Comparison of ENCODE assay signal across 20 cellular contexts in the genomic region with DNA sequence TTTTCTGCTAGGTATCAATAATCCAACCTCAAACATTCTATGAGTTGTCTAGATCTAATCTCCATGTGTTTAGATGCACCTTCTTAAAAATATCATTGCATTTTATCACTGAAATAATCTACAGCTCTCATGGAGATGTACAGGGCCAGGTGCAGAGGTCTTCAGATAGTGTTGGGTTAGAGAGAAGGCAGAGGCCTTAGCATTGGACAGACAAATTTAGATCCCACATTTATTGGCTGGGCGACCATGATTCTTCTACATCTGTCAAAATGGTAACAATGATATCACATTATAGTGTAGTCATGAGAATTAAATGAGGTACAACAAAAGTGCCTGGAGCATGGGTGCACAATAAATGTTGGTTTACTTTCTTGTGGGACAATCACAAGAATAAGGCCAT. TPM values are rescaled to one million over a fixed set of nuclear protein-coding genes. Genes with fewer than 3 reads are reported as not detected.
DNase-seq lines count a peak whose midpoint lies in the region; ATAC-seq, FAIRE-seq and TF ChIP-seq lines count a peak whose summit lies in the region.
"Had no signal": no experiment of that assay in that cellular context is flagged by ENCODE, and none has a peak within 500 bp of the region (broad histone marks: within the 10 kb centered on the region; RNA-seq: fewer than 3 reads in every experiment).

No MANE protein-coding gene starts in this region.

- H3K23ac ChIP-seq in mesenchymal stem cell (ENCODE audit: low read length in 2 of 2) = no peak overlapping the region

- no peaks in the 10 kb centered on the region for H3K9me3 Mint-ChIP-seq in activated CD8-positive, alpha-beta memory T cell treated with anti-CD3 and anti-CD28 coated beads, Interleukin-2, amount 10 ng/mL, durations not matched to agents 7 days and 5 days (ENCODE audit: low read depth)
- H3K9me3 Mint-ChIP-seq in activated naive CD4-positive, alpha-beta T cell treated with anti-CD3 and anti-CD28 coated beads, Interleukin-2, amount 50 U/mL, for 72 hours = no peaks in the 10 kb centered on the region
- H3K9me3 Mint-ChIP-seq: IgD-negative memory B cell had no signal

- H3K27ac ChIP-seq in GM12878 (ENCODE audit: control insufficient read depth, insufficient read depth) = no peak overlapping the region
- H3K27ac ChIP-seq in mesenchymal stem cell (ENCODE audit: low read length, poor library complexity, severe bottlenecking) = no peak overlapping the region
- no peak overlapping the region for H3K27ac ChIP-seq in PC-9

- H3K4ac ChIP-seq in mesenchymal stem cell (ENCODE audit: low read depth in 1 of 2, low read length in 2 of 2) = no peak overlapping the region

- intact Hi-C loops in GM12878 (cut with micrococcal nuclease; ENCODE audit: unreplicated experiment) = no loop called here
- intact Hi-C loops in PC-9 (cut with micrococcal nuclease; ENCODE audit: unreplicated experiment) = no loop called here

- no peak overlapping the region for H3K27ac Mint-ChIP-seq in activated CD8-positive, alpha-beta memory T cell treated with anti-CD3 and anti-CD28 coated beads, Interleukin-2, amount 10 ng/mL, durations not matched to agents 7 days and 5 days
- no peak overlapping the region for H3K27ac Mint-ChIP-seq in activated naive CD4-positive, alpha-beta T cell treated with anti-CD3 and anti-CD28 coated beads, Interleukin-2, amount 50 U/mL, for 72 hours

- peaks cover 2% of the 10 kb centered on the region for H3K4me1 Mint-ChIP-seq in activated CD8-positive, alpha-beta memory T cell treated with anti-CD3 and anti-CD28 coated beads, Interleukin-2, amount 10 ng/mL, durations not matched to agents 7 days and 5 days

- no peak overlapping the region for H2BK5ac ChIP-seq in mesenchymal stem cell (ENCODE audit: low read depth, low read length, poor library complexity, severe bottlenecking)

- no peak overlapping the region for H4K8ac ChIP-seq in mesenchymal stem cell (ENCODE audit: low read length)

- RAD21 ChIA-PET in GM12878 (lab: Charles Lee; ENCODE audit: unreplicated experiment) = interaction anchor here (1.8 to 12.6 kb wide), 2 partner anchors 49 to 52 kb away, joined by 6 to 383 read pairs; no protein-coding TSS in a partner anchor

- no peak for TF ChIP-seq CTCF in GM12878 (IDR thresholded peaks at IDR 0.05 in 2 of 3, conservative IDR thresholded peaks at IDR 0.05 in 1 of 3; ENCODE audit: control insufficient read depth in 2 of 3, extremely low read depth in 1 of 3, insufficient read depth in 1 of 3, low read depth in 3 of 3, low read length in 3 of 3)
- TF ChIP-seq CTCF in PC-9 (conservative IDR thresholded peaks at IDR 0.05) = no peak

- in situ Hi-C loops in GM12878 (cut with MboI) = no loop called here

- no peak overlapping the region for H3K18ac ChIP-seq in mesenchymal stem cell (ENCODE audit: low read depth in 1 of 2, low read length in 2 of 2)

- no peak overlapping the region for H2AK5ac ChIP-seq in mesenchymal stem cell (ENCODE audit: low read length, severe bottlenecking)

- peak; percentile 31 for FAIRE-seq in GM12878 (lab: Jason Lieb, UNC)
- no peak for FAIRE-seq in frontal cortex (lab: Jason Lieb, UNC)
- FAIRE-seq: GM12891, GM18507, H54 had no signal

- H3K9ac ChIP-seq in GM12878 (ENCODE audit: control insufficient read depth, insufficient read depth, low read length) = no peak overlapping the region
- peak overlapping the region; percentile 94 for H3K9ac ChIP-seq in mesenchymal stem cell (ENCODE audit: low read length)

- no peak overlapping the region for H3K14ac ChIP-seq in mesenchymal stem cell (ENCODE audit: low read length in 2 of 2)

- H3K4me1 ChIP-seq in GM12878 (ENCODE audit: control insufficient read depth, insufficient read depth, low read length) (peaks cover 6% of the 10 kb centered on the region; the same call in 1 of the 2 replicates), mesenchymal stem cell (ENCODE audit: control insufficient read depth, insufficient read depth, low read depth, low read length) (peaks cover 30% of the 10 kb centered on the region), PC-9 (replicated peaks; ENCODE audit: insufficient read depth) (peaks cover 28% of the 10 kb centered on the region)

- H2BK15ac ChIP-seq in mesenchymal stem cell (ENCODE audit: low read depth, poor library complexity, severe bottlenecking) = no peak overlapping the region

- no peak overlapping the region for H3K4me2 ChIP-seq in GM12878 (ENCODE audit: control insufficient read depth, insufficient read depth)
- no peak overlapping the region for H3K4me2 ChIP-seq in mesenchymal stem cell (ENCODE audit: low read length, poor library complexity, severe bottlenecking)
- H3K4me2 ChIP-seq in PC-9 = no peak overlapping the region

- POLR2A ChIA-PET in GM12878 (lab: Charles Lee) (no interaction called here), PC-9 (lab: Charles Lee; ENCODE audit: unreplicated experiment) (no interaction called here)

- peaks cover 15% of the 10 kb centered on the region for H3K79me1 ChIP-seq in mesenchymal stem cell (replicated peaks; ENCODE audit: low read length, poor library complexity, severe bottlenecking)

- H3K27me3 Mint-ChIP-seq in activated CD8-positive, alpha-beta memory T cell treated with anti-CD3 and anti-CD28 coated beads, Interleukin-2, amount 10 ng/mL, durations not matched to agents 7 days and 5 days = peaks cover 31% of the 10 kb centered on the region

- BruUV-seq in GM12878 (replicated peaks; lab: Mats Ljungman, UMichigan) = no TSS peak
- no TSS peak for BruUV-seq in PC-9 (replicated peaks; lab: Mats Ljungman, UMichigan)

- SMC1A ChIA-PET in GM12878 (lab: Charles Lee; ENCODE audit: uncharacterized antibody, unreplicated experiment) = interaction anchor here (0.6 to 4.3 kb wide), 5 partner anchors 13 to 54 kb away, joined by 3 to 24 read pairs (median 4); no protein-coding TSS in a partner anchor

- H3K27me3 ChIP-seq in GM12878 (replicated peaks in 1 of 2; ENCODE audit: control insufficient read depth in 2 of 2, insufficient read depth in 2 of 2, low read length in 1 of 2) = no peaks in the 10 kb centered on the region; a peak in 1 of 4 replicates
- no peaks in the 10 kb centered on the region for H3K27me3 ChIP-seq in mesenchymal stem cell (ENCODE audit: control insufficient read depth in 1 of 2, insufficient read depth in 1 of 2, low read length in 2 of 2)
- no peaks in the 10 kb centered on the region for H3K27me3 ChIP-seq in PC-9 (ENCODE audit: insufficient read depth, low read depth)

- no peak overlapping the region for H2AFZ ChIP-seq in GM12878 (ENCODE audit: control insufficient read depth, low read depth, low read length)
- H2AFZ ChIP-seq in mesenchymal stem cell (ENCODE audit: low read depth, low read length) = no peak overlapping the region
- H2AFZ ChIP-seq in PC-9 = no peak overlapping the region

- no peaks in the 10 kb centered on the region for H4K20me1 ChIP-seq in GM12878 (ENCODE audit: control insufficient read depth, insufficient read depth)
- H4K20me1 ChIP-seq in PC-9 (ENCODE audit: insufficient read depth) = no peaks in the 10 kb centered on the region

- H3K4me3 ChIP-seq in GM12878 = no peak overlapping the region
- peak overlapping the region in 1 of 2 experiments; percentile 97 for H3K4me3 ChIP-seq in mesenchymal stem cell (ENCODE audit: insufficient read depth in 1 of 2, low read depth in 1 of 2, low read length in 2 of 2)
- H3K4me3 ChIP-seq in PC-9 = no peak overlapping the region

- CTCF ChIA-PET in activated CD8-positive, alpha-beta memory T cell treated with anti-CD3 and anti-CD28 coated beads, Interleukin-2, amount 10 ng/mL, durations not matched to agents 7 days and 5 days (lab: Charles Lee) = no interaction called here
- CTCF ChIA-PET in GM12878 (lab: Yijun Ruan, JAX) = interaction anchor here (1.4 to 17.1 kb wide), 4 partner anchors 9 to 51 kb away, joined by 3 to 664 read pairs (median 4); no protein-coding TSS in a partner anchor
- CTCF ChIA-PET in PC-9 (lab: Charles Lee) = no interaction called here

- no peak for TF ChIP-seq EP300 in GM12878 (IDR thresholded peaks at IDR 0.05; ENCODE audit: borderline replicate concordance in 1 of 2, control insufficient read depth in 1 of 2, low read depth in 2 of 2, low read length in 2 of 2)

- H2BK120ac ChIP-seq in mesenchymal stem cell (ENCODE audit: low read depth, low read length) = no peak overlapping the region

- H3K36me3 ChIP-seq in GM12878 (ENCODE audit: control insufficient read depth in 2 of 2, insufficient read depth in 2 of 2, low read length in 1 of 2) (no peaks in the 10 kb centered on the region), mesenchymal stem cell (ENCODE audit: control insufficient read depth in 1 of 2, insufficient read depth in 2 of 2, low read depth in 1 of 2, low read length in 2 of 2) (peaks cover 3 to 43% of the 10 kb centered on the region in 2 experiments), PC-9 (ENCODE audit: low read depth) (no peaks in the 10 kb centered on the region)

- no peaks in the 10 kb centered on the region for H3K9me2 ChIP-seq in PC-9 (ENCODE audit: insufficient read depth)

- DNase-seq in activated CD8-positive, alpha-beta memory T cell treated with anti-CD3 and anti-CD28 coated beads, Interleukin-2, amount 10 ng/mL, durations not matched to agents 7 days and 5 days = peak; percentile 4
- DNase-seq in activated CD8-positive, alpha-beta memory T cell treated with anti-CD3 and anti-CD28 coated beads, Interleukin-2, amount 50 U/mL, for 48 hours = no peak
- no peak for DNase-seq in GM12878 (ENCODE audit: low read depth, low spot score)
- no peak for DNase-seq in mesenchymal stem cell
- no peak for DNase-seq in frontal cortex (ENCODE audit: low spot score in 2 of 2)
- DNase-seq in PC-9 = no peak
- DNase-seq in activated naive CD4-positive, alpha-beta T cell treated with anti-CD3 and anti-CD28 coated beads, Interleukin-2, amount 50 U/mL, for 72 hours (ENCODE audit: low spot score in 2 of 2) = no peak
- DNase-seq in pons (ENCODE audit: low spot score) = no peak
- DNase-seq: 8988T, DMS 273 treated with DMSO at 0.1 percent for 48 hours, GDM1, NCI-H187 treated with DMSO at 0.1 percent for 48 hours, NCI-H2171, NCI-H446, NCI-H69, RPMI8226 had no signal

- no peak for TF ChIP-seq RAD21 in GM12878 (IDR thresholded peaks at IDR 0.05; ENCODE audit: insufficient read depth, low read depth, low read length)

- no peaks in the 10 kb centered on the region for H3K36me3 Mint-ChIP-seq in activated CD8-positive, alpha-beta memory T cell treated with anti-CD3 and anti-CD28 coated beads, Interleukin-2, amount 10 ng/mL, durations not matched to agents 7 days and 5 days
- H3K36me3 Mint-ChIP-seq in activated naive CD4-positive, alpha-beta T cell treated with anti-CD3 and anti-CD28 coated beads, Interleukin-2, amount 50 U/mL, for 72 hours = no peaks in the 10 kb centered on the region
- H3K36me3 Mint-ChIP-seq: IgD-negative memory B cell had no signal

- no peak for ATAC-seq in activated CD8-positive, alpha-beta memory T cell treated with anti-CD3 and anti-CD28 coated beads, Interleukin-2, amount 10 ng/mL, durations not matched to agents 7 days and 5 days
- no peak for ATAC-seq in GM12878
- no peak for ATAC-seq in activated naive CD4-positive, alpha-beta T cell treated with anti-CD3 and anti-CD28 coated beads, Interleukin-2, amount 50 U/mL, for 72 hours

- H3K79me2 ChIP-seq in GM12878 (ENCODE audit: control insufficient read depth, insufficient read depth, low read length) = no peaks in the 10 kb centered on the region
- H3K79me2 ChIP-seq in PC-9 (ENCODE audit: low read depth) = no peaks in the 10 kb centered on the region

- H3F3A ChIP-seq in PC-9 (ENCODE audit: insufficient read depth, low read depth) = peaks cover 18% of the 10 kb centered on the region

- whole genome bisulfite sequencing in GM12878 (ENCODE audit: insufficient coverage, insufficient replicate concordance, low lambda C conversion rate, missing lambda C conversion rate) = 24% methylated on average over 1 of the region's 1 CpG
- WGBS in mesenchymal stem cell = no CpG with 5 or more reads among the region's 1 CpG

- H3K9me3 ChIP-seq in GM12878 (replicated peaks; ENCODE audit: control insufficient read depth, insufficient read depth, low read length) (no peaks in the 10 kb centered on the region), mesenchymal stem cell (ENCODE audit: control insufficient read depth, low read length) (no peaks in the 10 kb centered on the region), PC-9 (ENCODE audit: insufficient read depth, low read depth) (no peaks in the 10 kb centered on the region)

- no peak overlapping the region for H3K4me3 Mint-ChIP-seq in activated CD8-positive, alpha-beta memory T cell treated with anti-CD3 and anti-CD28 coated beads, Interleukin-2, amount 10 ng/mL, durations not matched to agents 7 days and 5 days
- H3K4me3 Mint-ChIP-seq: IgD-negative memory B cell had no signal

- no peak overlapping the region for H2BK12ac ChIP-seq in mesenchymal stem cell (ENCODE audit: low read length in 2 of 2)

- TF ChIP-seq POLR2A in GM12878 (IDR thresholded peaks at IDR 0.05; ENCODE audit: low read depth, low read length) = no peak

- no peak overlapping the region for H4K91ac ChIP-seq in mesenchymal stem cell (ENCODE audit: low read length)

RNA-seq across cellular contexts. Expression of a gene that starts 3.1 kb away (rescaled TPM):
- total RNA-seq in activated CD8-positive, alpha-beta memory T cell treated with anti-CD3 and anti-CD28 coated beads, Interleukin-2, amount 10 ng/mL, durations not matched to agents 7 days and 5 days = not detected
- total RNA-seq in GM12878 (2013; cell fraction: nucleolus; rRNA removed) = 17.6 and 21.3 TPM in 2 replicates
- not detected in 2 replicates for total RNA-seq in GM12878 (2014; rRNA removed)
- not detected in 2 replicates for total RNA-seq in GM12878 (2014; rRNA removed; fragmentation: Illumina TruSeq; extraction: Trizol)
- total RNA-seq in GM12878 (2021) = 0.18 and 0.45 TPM in 2 replicates
- polyA plus RNA-seq in GM12878 (2011; ENCODE audit: low read depth) = not detected
- 0.61 and 1.0 TPM in 2 replicates for polyA plus RNA-seq in GM12878 (2011; rRNA removed)
- polyA plus RNA-seq in GM12878 (2011; cell fraction: cytosol; rRNA removed) = 0.36 and 0.82 TPM in 2 replicates
- polyA plus RNA-seq in GM12878 (2011; cell fraction: nucleus; rRNA removed) = 2.2 and 2.9 TPM in 2 replicates
- 0.73 and 0.76 TPM in 2 replicates for polyA plus RNA-seq in GM12878 (2012)
- polyA plus RNA-seq in GM12878 (2014; fragmentation: Illumina TruSeq; extraction: Trizol) = not detected in 2 replicates
- polyA plus RNA-seq in GM12878 (2014; fragmentation: Nextera tagmentation; extraction: Ambion mirVana) = under 1 TPM in 1 of 2 experiments, not detected in 1; 0.07 TPM
- 0.08 TPM in 1 of 2 replicates, not detected in the other for polyA plus RNA-seq in GM12878 (2014; rRNA removed)
- under 1 TPM in 1 of 2 experiments, not detected in 1; 0.56 TPM for polyA plus RNA-seq in GM12878 (2016; fragmentation: Nextera tagmentation; extraction: Ambion mirVana)
- polyA minus RNA-seq in GM12878 (2011; rRNA and poly(A)+ RNA removed) = 0.73 and 0.88 TPM in 2 replicates
- not detected in 2 replicates for polyA minus RNA-seq in GM12878 (2011; cell fraction: cytosol; rRNA and poly(A)+ RNA removed)
- polyA minus RNA-seq in GM12878 (2011; cell fraction: nucleus; rRNA and poly(A)+ RNA removed) = 2.8 and 3.5 TPM in 2 replicates
- 14.3 TPM for polyA plus RNA-seq in mesenchymal stem cell (2013, experiment 1 of 2)
- polyA plus RNA-seq in mesenchymal stem cell (2013, experiment 2 of 2) = 14.4 TPM
- total RNA-seq in frontal cortex = 1.6 TPM
- 3.2 and 4.0 TPM in 2 replicates for total RNA-seq in PC-9 (2021)
- total RNA-seq in activated naive CD4-positive, alpha-beta T cell treated with anti-CD3 and anti-CD28 coated beads, Interleukin-2, amount 50 U/mL, for 72 hours = not detected
